In genomic region chr12:113980537-113981337, GRCh38 we compare ENCODE assay signal across 8 cellular contexts. TPM values are rescaled to one million over a fixed set of nuclear protein-coding genes. Genes with fewer than 3 reads are reported as not detected.
A peak's percentile ranks its signal among the peaks of the same experiment; 100 is the strongest.
DNase-seq lines count a peak whose midpoint lies in the region; ATAC-seq, FAIRE-seq and TF ChIP-seq lines count a peak whose summit lies in the region.

No MANE protein-coding gene starts in this region.

- H3K27me3 ChIP-seq in ovary = no peaks in the 10 kb centered on the region

- no peak overlapping the region for H3K27ac ChIP-seq in ovary

- no peaks in the 10 kb centered on the region for H3K36me3 Mint-ChIP-seq in activated CD4-positive, alpha-beta memory T cell treated with anti-CD3 and anti-CD28 coated beads for 36 hours

- peak; percentile 42 for FAIRE-seq in frontal cortex (lab: Jason Lieb, UNC)

- DNase-seq in DMS53 (lab: John Stamatoyannopoulos, UW) (peak; percentile 85), NCI-H345 treated with DMSO at 0.1 percent for 48 hours (lab: John Stamatoyannopoulos, UW; ENCODE audit: unreplicated experiment) (peak; percentile 70), frontal cortex (ENCODE audit: low spot score in 2 of 2) (peak; percentile 12 to 58), ovary (no peak), GOT3 (lab: John Stamatoyannopoulos, UW) (no peak)
- peak; percentile 43 for DNase-seq in activated CD4-positive, alpha-beta memory T cell treated with anti-CD3 and anti-CD28 coated beads for 36 hours

- POLR2A ChIA-PET in activated CD4-positive, alpha-beta memory T cell treated with anti-CD3 and anti-CD28 coated beads for 36 hours (lab: Charles Lee) = no interaction called here

- no peak overlapping the region for H3K4me3 Mint-ChIP-seq in activated CD4-positive, alpha-beta memory T cell treated with anti-CD3 and anti-CD28 coated beads for 36 hours

- TF ChIP-seq POLR2A in ovary (IDR thresholded peaks at IDR 0.05) = no peak

- H3K9me3 Mint-ChIP-seq in activated CD4-positive, alpha-beta memory T cell treated with anti-CD3 and anti-CD28 coated beads for 36 hours = no peaks in the 10 kb centered on the region

- CTCF ChIA-PET in activated CD4-positive, alpha-beta memory T cell treated with anti-CD3 and anti-CD28 coated beads for 36 hours (lab: Charles Lee) = interaction anchor here (0.6 to 2.7 kb wide), 24 partner anchors 9 to 1957 kb away, joined by 3 to 58 read pairs (median 4); partner anchors contain the start of gene RBM19

- intact Hi-C loops in activated CD4-positive, alpha-beta memory T cell treated with anti-CD3 and anti-CD28 coated beads for 36 hours (cut with micrococcal nuclease) = loop anchor here (1.0 to 2.0 kb wide), 2 partner anchors 528 to 1936 kb away; no protein-coding TSS in a partner anchor
- intact Hi-C loops in ovary (cut with DNase I) = loop anchor here in 3 of 4 donors (5.0 to 10.0 kb wide), 3 partner anchors 534 to 1937 kb away; no protein-coding TSS in a partner anchor

- WGBS in ovary, 3 donors = 11 to 16% (median 13%) methylated on average over 12 of the region's 12 CpGs

- ATAC-seq in HG02884 (IDR thresholded peaks at IDR 0.05; ENCODE audit: unreplicated experiment) (peak; percentile 62), GM18861 (IDR thresholded peaks at IDR 0.05; ENCODE audit: unreplicated experiment) (no peak)

- H3K36me3 ChIP-seq in ovary = no peaks in the 10 kb centered on the region

- no peak overlapping the region for H3K27ac Mint-ChIP-seq in activated CD4-positive, alpha-beta memory T cell treated with anti-CD3 and anti-CD28 coated beads for 36 hours

- no peaks in the 10 kb centered on the region for H3K4me1 Mint-ChIP-seq in activated CD4-positive, alpha-beta memory T cell treated with anti-CD3 and anti-CD28 coated beads for 36 hours (ENCODE audit: low read depth)

- no peak for TF ChIP-seq EP300 in ovary (IDR thresholded peaks at IDR 0.05)

- H3K9me3 ChIP-seq in ovary = no peaks in the 10 kb centered on the region

- TF ChIP-seq CTCF in ovary (IDR thresholded peaks at IDR 0.05) = peak in 2 of 3 donors; percentile 31 to 50

- peaks cover 17% of the 10 kb centered on the region for H3K27me3 Mint-ChIP-seq in activated CD4-positive, alpha-beta memory T cell treated with anti-CD3 and anti-CD28 coated beads for 36 hours

- H3K4me1 ChIP-seq in ovary (ENCODE audit: insufficient read depth) = no peaks in the 10 kb centered on the region

- no peak overlapping the region for H3K4me3 ChIP-seq in ovary

RNA-seq across cellular contexts. Expression of gene RBM19, which starts 14.6 kb away (rescaled TPM):
- total RNA-seq in activated CD4-positive, alpha-beta memory T cell treated with anti-CD3 and anti-CD28 coated beads for 36 hours = 10 to 100 TPM; 69.6 to 74.1 TPM
- total RNA-seq in frontal cortex (14.7 TPM), ovary (10 to 100 TPM; 23.3 to 44.0 (median 34.0) TPM)
- 10 to 100 TPM; 11.6 to 17.3 TPM for polyA plus RNA-seq in ovary

Comparison
In these comparisons a context has a peak if more than half of its experiments do, and no peak if none do; other contexts are left out.
1. DNase-seq: peak in DMS53 (single experiment), NCI-H345 treated with DMSO at 0.1 percent for 48 hours (single experiment), activated CD4-positive, alpha-beta memory T cell treated with anti-CD3 and anti-CD28 coated beads for 36 hours (single experiment) and frontal cortex (2 of 2); none in ovary (0 of 5) and GOT3 (single experiment).